Comparison of ENCODE assay signal across 8 cellular contexts in genomic region chr2:42493468-42493884, GRCh38. TPM values are rescaled to one million over a fixed set of nuclear protein-coding genes. Genes with fewer than 3 reads are reported as not detected.
A peak's percentile ranks its signal among the peaks of the same experiment; 100 is the strongest.
DNase-seq lines count a peak whose midpoint lies in the region; ATAC-seq, FAIRE-seq and TF ChIP-seq lines count a peak whose summit lies in the region.

No MANE protein-coding gene starts in this region.

- H3K4me3 ChIP-seq in choroid plexus epithelial cell (ENCODE audit: low read depth, low read length), result peak overlapping the region; percentile 56

- no peaks in the 10 kb centered on the region for H3K9me3 Mint-ChIP-seq in osteocyte (ENCODE audit: unreplicated experiment)

- TF ChIP-seq POLR2A in GM12891 (IDR thresholded peaks at IDR 0.05; ENCODE audit: low read depth, low read length), result no peak

- H3K27me3 Mint-ChIP-seq in osteocyte (ENCODE audit: unreplicated experiment), result peaks cover 37% of the 10 kb centered on the region

- no peak overlapping the region for H3K27ac Mint-ChIP-seq in osteocyte (ENCODE audit: unreplicated experiment)

- peaks cover 5% of the 10 kb centered on the region for H3K4me1 Mint-ChIP-seq in osteocyte (ENCODE audit: unreplicated experiment)

- H3K4me3 Mint-ChIP-seq in osteocyte (ENCODE audit: unreplicated experiment), result peak overlapping the region; percentile 48

- no peaks in the 10 kb centered on the region for H3K36me3 Mint-ChIP-seq in osteocyte (ENCODE audit: unreplicated experiment)

- TF ChIP-seq CTCF in choroid plexus epithelial cell (conservative IDR thresholded peaks at IDR 0.05; ENCODE audit: low read depth, low read length) (no peak), osteocyte (IDR thresholded peaks at IDR 0.05) (no peak)

- H3K27ac ChIP-seq in substantia nigra (ENCODE audit: low read depth, low read length, poor library complexity, severe bottlenecking), result no peak overlapping the region

- DNase-seq in GM12891 (ENCODE audit: insufficient read length, low spot score) (peak; percentile 31), choroid plexus epithelial cell (ENCODE audit: low read depth) (no peak), osteocyte (ENCODE audit: extremely low spot score, unreplicated experiment) (no peak), SHP77 treated with DMSO at 0.1 percent for 48 hours (lab: John Stamatoyannopoulos, UW) (no peak), HTR-8/SVneo (ENCODE audit: insufficient read length, low spot score) (no peak), substantia nigra (lab: John Stamatoyannopoulos, UW) (no peak)

- FAIRE-seq in GM12891 (lab: Jason Lieb, UNC), result no peak
- no peak for FAIRE-seq in HTR-8/SVneo (lab: Jason Lieb, UNC)

- ATAC-seq in HG03103 (IDR thresholded peaks at IDR 0.05; ENCODE audit: low read depth, unreplicated experiment), result peak; percentile 8
- no peak for ATAC-seq in HG03108 (IDR thresholded peaks at IDR 0.05; ENCODE audit: unreplicated experiment)

TF ChIP-seq in GM12891, 5 proteins besides CTCF, POLR2A, EP300 and RAD21:
- TF ChIP-seq TAF1 (IDR thresholded peaks at IDR 0.05; ENCODE audit: low read depth, low read length) (no peak), POLR2AphosphoS5 (IDR thresholded peaks at IDR 0.05; ENCODE audit: low read depth, low read length) (no peak), PAX5 (IDR thresholded peaks at IDR 0.05; ENCODE audit: insufficient read depth, low read length, severe bottlenecking) (no peak), POU2F2 (IDR thresholded peaks at IDR 0.05; ENCODE audit: low read depth, low read length) (no peak), SPI1 (IDR thresholded peaks at IDR 0.05; ENCODE audit: low read depth, low read length) (no peak)

RNA-seq across cellular contexts. Expression of gene KCNG3, which starts 0.3 kb away (rescaled TPM):
- not detected for polyA plus RNA-seq in GM12891 (2012; ENCODE audit: low read depth, missing spikeins)
- not detected in 2 replicates for total RNA-seq in osteocyte
